10 cellular contexts compared by ENCODE assay signal in genomic region chr11:6608011-6608410, GRCh38. TPM values are rescaled to one million over a fixed set of nuclear protein-coding genes. Genes with fewer than 3 reads are reported as not detected.
A peak's percentile ranks its signal among the peaks of the same experiment; 100 is the strongest.
DNase-seq lines count a peak whose midpoint lies in the region; ATAC-seq and TF ChIP-seq lines count a peak whose summit lies in the region.
"Had no signal": no experiment of that assay in that cellular context is flagged by ENCODE, and none has a peak within 500 bp of the region (broad histone marks: within the 10 kb centered on the region; RNA-seq: fewer than 3 reads in every experiment).

No MANE protein-coding gene starts in this region.

- ATAC-seq in naive thymus-derived CD4-positive, alpha-beta T cell, result no peak
- no peak for ATAC-seq in GM18868 (IDR thresholded peaks at IDR 0.05; ENCODE audit: unreplicated experiment)

- no peak for TF ChIP-seq POLR2A in vagina (IDR thresholded peaks at IDR 0.05)

- H3K27ac Mint-ChIP-seq in naive thymus-derived CD4-positive, alpha-beta T cell, result peak overlapping the region in 6 of 9 donors; percentile 39 to 81 (median 63)

- H3K27me3 Mint-ChIP-seq in naive thymus-derived CD4-positive, alpha-beta T cell, result no peaks in the 10 kb centered on the region

- H3K36me3 Mint-ChIP-seq in naive thymus-derived CD4-positive, alpha-beta T cell, result peaks cover 0 to 42% (median 8%) of the 10 kb centered on the region in 5 donors

- TF ChIP-seq CTCF in vagina (IDR thresholded peaks at IDR 0.05), result no peak

- no peaks in the 10 kb centered on the region for H3K9me3 ChIP-seq in naive thymus-derived CD4-positive, alpha-beta T cell (ENCODE audit: control insufficient read depth in 2 of 3, low read length in 3 of 3)
- H3K9me3 ChIP-seq in vagina, result no peaks in the 10 kb centered on the region
- H3K9me3 ChIP-seq: ovary had no signal

- H3K27ac ChIP-seq in caudate nucleus (ENCODE audit: low read depth, low read length) (peak overlapping the region; percentile 90), vagina (peak overlapping the region; percentile 87)
- H3K27ac ChIP-seq in naive thymus-derived CD4-positive, alpha-beta T cell (ENCODE audit: low read depth, low read length), result peak overlapping the region; percentile 91

- CTCF ChIA-PET in naive thymus-derived CD4-positive, alpha-beta T cell (lab: Charles Lee), result interaction anchor here (0.6 to 2.8 kb wide), 3 partner anchors 60 to 79 kb away, joined by 3 to 14 read pairs (median 3); partner anchors contain the start of gene MRPL17

- peaks cover 7 to 42% (median 17%) of the 10 kb centered on the region in 3 experiments for H3K36me3 ChIP-seq in naive thymus-derived CD4-positive, alpha-beta T cell (ENCODE audit: control insufficient read depth in 2 of 3, insufficient read depth in 3 of 3, low read length in 3 of 3)
- H3K36me3 ChIP-seq in vagina, result peaks cover 0 to 32% of the 10 kb centered on the region in 2 donors
- H3K36me3 ChIP-seq: ovary had no signal

- POLR2A ChIA-PET in naive thymus-derived CD4-positive, alpha-beta T cell (lab: Charles Lee), result interaction anchor here (0.6 to 10.3 kb wide), 11 partner anchors 10 to 205 kb away, joined by 3 to 170 read pairs (median 3); partner anchors contain the start of genes APBB1, ARFIP2, MRPL17 and TIMM10B

- peaks cover 0 to 39% (median 33%) of the 10 kb centered on the region in 7 donors for H3K4me1 Mint-ChIP-seq in naive thymus-derived CD4-positive, alpha-beta T cell

- H3K27me3 ChIP-seq in naive thymus-derived CD4-positive, alpha-beta T cell (ENCODE audit: control insufficient read depth in 2 of 2, insufficient read depth in 2 of 2, low read length in 2 of 2), result no peaks in the 10 kb centered on the region
- H3K27me3 ChIP-seq in vagina, result no peaks in the 10 kb centered on the region
- H3K27me3 ChIP-seq: ovary had no signal

- no peaks in the 10 kb centered on the region for H3K9me3 Mint-ChIP-seq in naive thymus-derived CD4-positive, alpha-beta T cell

- H3K4me1 ChIP-seq in naive thymus-derived CD4-positive, alpha-beta T cell (ENCODE audit: control insufficient read depth in 2 of 2, insufficient read depth in 2 of 2, low read length in 2 of 2), result peaks cover 46 to 51% of the 10 kb centered on the region in 2 donors
- peaks cover 55% of the 10 kb centered on the region for H3K4me1 ChIP-seq in vagina

- intact Hi-C loops in naive thymus-derived CD4-positive, alpha-beta T cell (cut with micrococcal nuclease), result loop anchor here in 1 of 2 donors (10.0 kb wide), 1 partner anchor 923 kb away; the partner anchor contains the start of genes TRIM22 and TRIM5
- intact Hi-C loops in vagina (cut with DNase I), result loop anchor here (10.0 kb wide), 1 partner anchor 47 kb away; the partner anchor contains the start of gene DCHS1

- peak overlapping the region in 3 of 10 donors; percentile 39 to 69 (median 54) for H3K4me3 Mint-ChIP-seq in naive thymus-derived CD4-positive, alpha-beta T cell

- DNase-seq in stimulated activated CD4-positive, alpha-beta T cell treated with anti-CD3 and anti-CD28 coated beads, Interleukin-4, amount 100 ng/mL, for 24 hours, result peak; percentile 2
- DNase-seq in stimulated activated CD4-positive, alpha-beta T cell treated with anti-CD3 and anti-CD28 coated beads, Interleukin-4, amount 100 ng/mL, for 1 hour, result no peak
- DNase-seq in caudate nucleus (lab: John Stamatoyannopoulos, UW) (no peak), vagina (ENCODE audit: extremely low spot score in 2 of 2) (peak in 1 of 2 donors; percentile 83), CD1c-positive myeloid dendritic cell (ENCODE audit: extremely low spot score) (no peak), NCI-H2171 (lab: John Stamatoyannopoulos, UW) (no peak)
- DNase-seq in naive thymus-derived CD4-positive, alpha-beta T cell, result peak in 1 of 9 donors; percentile 14
- DNase-seq: NCI-H1694 had no signal

- no peak overlapping the region for H3K4me3 ChIP-seq in naive thymus-derived CD4-positive, alpha-beta T cell (ENCODE audit: low read length)
- H3K4me3 ChIP-seq in vagina, result no peak overlapping the region

RNA-seq across cellular contexts. Expression of gene TAF10, which starts 4.0 kb away (rescaled TPM):
- 100 to 1,000 TPM; 116 to 135 (median 128) TPM for total RNA-seq in naive thymus-derived CD4-positive, alpha-beta T cell
- polyA plus RNA-seq in naive thymus-derived CD4-positive, alpha-beta T cell, result 100 to 1,000 TPM; 210 to 247 TPM
- total RNA-seq in vagina, result 48.1 TPM

RNA-seq across cellular contexts. Expression of gene ILK, which starts 4.4 kb away (rescaled TPM):
- total RNA-seq in naive thymus-derived CD4-positive, alpha-beta T cell, result 100 to 1,000 TPM in 1 of 5 experiments, 10 to 100 TPM in 4; 34.4 to 165 (median 89.6) TPM
- 10 to 100 TPM; 67.8 to 79.7 TPM for polyA plus RNA-seq in naive thymus-derived CD4-positive, alpha-beta T cell
- 149 TPM for total RNA-seq in vagina

RNA-seq across cellular contexts. Expression of gene RRP8, which starts 4.6 kb away (rescaled TPM):
- total RNA-seq in naive thymus-derived CD4-positive, alpha-beta T cell, result 10 to 100 TPM; 21.4 to 37.9 (median 27.9) TPM
- 10 to 100 TPM; 17.2 to 29.1 TPM for polyA plus RNA-seq in naive thymus-derived CD4-positive, alpha-beta T cell
- total RNA-seq in vagina, result 10.3 TPM

RNA-seq across cellular contexts. Expression of gene TPP1, which starts 11.2 kb away (rescaled TPM):
- total RNA-seq in naive thymus-derived CD4-positive, alpha-beta T cell, result 100 to 1,000 TPM in 3 of 5 experiments, 10 to 100 TPM in 2; 49.9 to 160 (median 134) TPM
- 100 to 1,000 TPM in 1 of 2 donors, 10 to 100 TPM in 1; 91.6 to 116 TPM for polyA plus RNA-seq in naive thymus-derived CD4-positive, alpha-beta T cell
- total RNA-seq in vagina, result 77.3 TPM

RNA-seq across cellular contexts. Expression of gene DCHS1, which starts 47.6 kb away (rescaled TPM):
- total RNA-seq in naive thymus-derived CD4-positive, alpha-beta T cell, result 10 to 100 TPM in 3 of 5 experiments, 1 to 10 TPM in 1, under 1 TPM in 1; 0.48 to 12.5 (median 10.9) TPM
- 1 to 10 TPM; 2.7 to 4.8 TPM for polyA plus RNA-seq in naive thymus-derived CD4-positive, alpha-beta T cell
- 28.7 TPM for total RNA-seq in vagina
